In genomic region chr1:82453511-82454185, GRCh38 we compare ENCODE assay signal across 29 cellular contexts.
"Had no signal": no experiment of that assay in that cellular context is flagged by ENCODE, and none has a peak within 500 bp of the region (broad histone marks: within the 10 kb centered on the region; RNA-seq: fewer than 3 reads in every experiment).

No MANE protein-coding gene starts in this region.

- H3K4me1 ChIP-seq: left lung, lower lobe of right lung, upper lobe of left lung, vagina had no signal

- ATAC-seq: activated CD4-positive, CD25-positive, alpha-beta regulatory T cell treated with anti-CD3 and anti-CD28 coated beads, Interleukin-2, amount 50 U/mL, for 24 hours; left lung; lower lobe of right lung; mucosa of descending colon; right cardiac atrium had no signal

- FAIRE-seq: colon, kidney had no signal

- H3K4me3 Mint-ChIP-seq: activated CD4-positive, alpha-beta memory T cell treated with anti-CD3 and anti-CD28 coated beads for 36 hours; activated CD4-positive, alpha-beta T cell treated with anti-CD3 and anti-CD28 coated beads, Interleukin-2, amount 10 ng/mL, durations not matched to agents 24 days and 14 days; activated naive CD4-positive, alpha-beta T cell treated with anti-CD3 and anti-CD28 coated beads, Interleukin-2, amount 10 ng/mL, durations not matched to agents 7 days and 5 days; activated T-helper 1 cell treated with anti-CD3 and anti-CD28 coated beads, Interleukin-12 subunit alpha, Interleukin-12 subunit beta, Interleukin-2, Interleukin-4 antibody, amounts not matched to agents 30 ng/mL and 10 ng/mL and 1 ng/mL, durations not matched to agents 14 hours and 24 hours and 36 hours; natural killer cell treated with Interleukin-12 subunit alpha and Interleukin-12 subunit beta and Interleukin-15 and Interleukin-18, amount 100 ng/mL, for 72 hours; T-helper 2 cell treated with Interferon-gamma antibody and Interleukin-4, amounts not matched to agents 5 μg/mL and 100 μg/mL, for 36 hours had no signal

- H3K9me3 ChIP-seq: mucosa of descending colon, vagina had no signal

- DNase-seq: activated CD4-positive, alpha-beta memory T cell treated with anti-CD3 and anti-CD28 coated beads for 36 hours; activated CD4-positive, alpha-beta T cell treated with anti-CD3 and anti-CD28 coated beads, Interleukin-2, amount 10 ng/mL, durations not matched to agents 24 days and 14 days; activated CD8-positive, alpha-beta memory T cell treated with anti-CD3 and anti-CD28 coated beads, Interleukin-2, amount 50 U/mL, for 4 hours; activated gamma-delta T cell; activated naive CD4-positive, alpha-beta T cell treated with anti-CD3 and anti-CD28 coated beads, Interleukin-2, amount 10 ng/mL, durations not matched to agents 7 days and 5 days; activated T-cell treated with anti-CD3 and anti-CD28 coated beads, Interleukin-2, amount 50 U/mL, for 1 hour; amygdala; dermis blood vessel endothelial cell; effector CD4-positive, alpha-beta T cell; erythroblast; head of caudate nucleus; hippocampal formation; kidney; left lung; lower lobe of right lung; mucosa of descending colon; right cardiac atrium; stimulated activated CD4-positive, alpha-beta T cell treated with anti-CD3 and anti-CD28 coated beads, Interleukin-15, amount 100 ng/mL, for 24 hours; stimulated activated CD4-positive, alpha-beta T cell treated with anti-CD3 and anti-CD28 coated beads, Interleukin-2, amount 100 ng/mL, for 24 hours; stimulated activated naive CD4-positive, alpha-beta T cell treated with Interleukin-2 at 50 U/mL for 16 hours; T-helper 1 cell; upper lobe of left lung had no signal

- H3K27ac Mint-ChIP-seq: activated CD4-positive, alpha-beta memory T cell treated with anti-CD3 and anti-CD28 coated beads for 36 hours; activated CD4-positive, alpha-beta T cell treated with anti-CD3 and anti-CD28 coated beads, Interleukin-2, amount 10 ng/mL, durations not matched to agents 24 days and 14 days; activated naive CD4-positive, alpha-beta T cell treated with anti-CD3 and anti-CD28 coated beads, Interleukin-2, amount 10 ng/mL, durations not matched to agents 7 days and 5 days; activated T-helper 1 cell treated with anti-CD3 and anti-CD28 coated beads, Interleukin-12 subunit alpha, Interleukin-12 subunit beta, Interleukin-2, Interleukin-4 antibody, amounts not matched to agents 30 ng/mL and 10 ng/mL and 1 ng/mL, durations not matched to agents 14 hours and 24 hours and 36 hours; T-helper 2 cell treated with Interferon-gamma antibody and Interleukin-4, amounts not matched to agents 5 μg/mL and 100 μg/mL, for 36 hours had no signal

- H3K36me3 ChIP-seq: left lung, lower lobe of right lung, upper lobe of left lung, vagina had no signal

- H3K36me3 Mint-ChIP-seq: activated CD4-positive, alpha-beta memory T cell treated with anti-CD3 and anti-CD28 coated beads for 36 hours; activated naive CD4-positive, alpha-beta T cell treated with anti-CD3 and anti-CD28 coated beads, Interleukin-2, amount 10 ng/mL, durations not matched to agents 7 days and 5 days had no signal

- H3K4me1 Mint-ChIP-seq: activated naive CD4-positive, alpha-beta T cell treated with anti-CD3 and anti-CD28 coated beads, Interleukin-2, amount 10 ng/mL, durations not matched to agents 7 days and 5 days had no signal

- H3K4me3 ChIP-seq: left lung, lower lobe of right lung, mucosa of descending colon, upper lobe of left lung, vagina had no signal

- H3K27me3 Mint-ChIP-seq: activated CD4-positive, alpha-beta memory T cell treated with anti-CD3 and anti-CD28 coated beads for 36 hours; activated CD4-positive, alpha-beta T cell treated with anti-CD3 and anti-CD28 coated beads, Interleukin-2, amount 10 ng/mL, durations not matched to agents 24 days and 14 days; activated naive CD4-positive, alpha-beta T cell treated with anti-CD3 and anti-CD28 coated beads, Interleukin-2, amount 10 ng/mL, durations not matched to agents 7 days and 5 days; natural killer cell treated with Interleukin-12 subunit alpha and Interleukin-12 subunit beta and Interleukin-15 and Interleukin-18, amount 100 ng/mL, for 72 hours had no signal

- H3K27me3 ChIP-seq: left lung, upper lobe of left lung, vagina had no signal

- H3K27ac ChIP-seq: left lung, lower lobe of right lung, upper lobe of left lung, vagina, VCaP had no signal
